ENCODE assay signal across 21 cellular contexts in genomic region chr12:23063206-23063605, GRCh38.
DNase-seq lines count a peak whose midpoint lies in the region; ATAC-seq, FAIRE-seq and TF ChIP-seq lines count a peak whose summit lies in the region.
"Had no signal": no experiment of that assay in that cellular context is flagged by ENCODE, and none has a peak within 500 bp of the region (broad histone marks: within the 10 kb centered on the region; RNA-seq: fewer than 3 reads in every experiment).

No MANE protein-coding gene starts in this region.

- H4K5ac ChIP-seq in IMR-90 (ENCODE audit: low read depth, low read length) (no peak overlapping the region), H1 (ENCODE audit: insufficient read length, low read depth, low read length) (no peak overlapping the region)

- H4K91ac ChIP-seq in IMR-90 (ENCODE audit: insufficient read depth, low read depth, low read length) = no peak overlapping the region
- no peak overlapping the region for H4K91ac ChIP-seq in H1 (replicated peaks; ENCODE audit: insufficient read length, low read length)

- H2AK5ac ChIP-seq in IMR-90 (ENCODE audit: low read depth, low read length) (no peak overlapping the region), H1 (ENCODE audit: low read depth, low read length) (no peak overlapping the region)

- no peak for TF ChIP-seq EP300 in A549 (IDR thresholded peaks at IDR 0.05)
- no peak for TF ChIP-seq EP300 in H1 (IDR thresholded peaks at IDR 0.05; ENCODE audit: borderline replicate concordance in 1 of 2, low read depth in 2 of 2, low read length in 2 of 2)

- H2BK120ac ChIP-seq in IMR-90 (ENCODE audit: low read depth, low read length) (no peak overlapping the region), H1 (replicated peaks; ENCODE audit: low read depth, low read length) (no peak overlapping the region)

- FAIRE-seq in A549 (lab: Jason Lieb, UNC) (no peak), H1 (lab: Jason Lieb, UNC) (no peak)
- FAIRE-seq: A204.1, D721Med, GM12878, GM12892, GM19239 had no signal

- no peak overlapping the region for H2BK15ac ChIP-seq in IMR-90 (ENCODE audit: low read depth, low read length)
- no peak overlapping the region for H2BK15ac ChIP-seq in H1 (ENCODE audit: low read length)

- H3K4ac ChIP-seq in IMR-90 (ENCODE audit: low read depth, low read length) = no peak overlapping the region
- H3K4ac ChIP-seq in H1 (replicated peaks; ENCODE audit: insufficient read length, low read depth, low read length) = no peak overlapping the region

- no peak for TF ChIP-seq CTCF in A549 (IDR thresholded peaks at IDR 0.05)
- TF ChIP-seq CTCF in IMR-90 (conservative IDR thresholded peaks at IDR 0.05; ENCODE audit: low read depth, low read length) = no peak
- TF ChIP-seq CTCF in H1 (IDR thresholded peaks at IDR 0.05; ENCODE audit: control extremely low read depth in 1 of 3, insufficient read depth in 1 of 3, low read depth in 1 of 3, low read length in 3 of 3) = no peak

- H3K27me3 ChIP-seq in IMR-90 (ENCODE audit: control insufficient read depth, insufficient read depth, low read length) = no peaks in the 10 kb centered on the region
- no peaks in the 10 kb centered on the region for H3K27me3 ChIP-seq in H1 (replicated peaks in 1 of 4; ENCODE audit: control insufficient read depth in 3 of 4, extremely low read depth in 1 of 4, insufficient read depth in 3 of 4, low read length in 3 of 4)
- H3K27me3 ChIP-seq: BLaER1 treated with 17β-estradiol and CSF1 and Interleukin-3, amounts not matched to agents 10 nM and 100 nM had no signal

- H2AK9ac ChIP-seq in IMR-90 (replicated peaks; ENCODE audit: low read depth, low read length, poor library complexity) = no peak overlapping the region

- intact Hi-C loops in IMR-90 (cut with micrococcal nuclease) (no loop called here), left cardiac atrium (cut with DNase I) (no loop called here)

- H3K4me2 ChIP-seq in A549 = no peak overlapping the region
- no peak overlapping the region for H3K4me2 ChIP-seq in IMR-90 (ENCODE audit: low read depth, low read length)
- H3K4me2 ChIP-seq in H1 (ENCODE audit: insufficient read depth in 1 of 2, low read depth in 2 of 2, low read length in 2 of 2) = no peak overlapping the region
- H3K4me2 ChIP-seq: BLaER1 treated with 17β-estradiol and CSF1 and Interleukin-3, amounts not matched to agents 10 nM and 100 nM had no signal

- H3K79me2 ChIP-seq in H1 (ENCODE audit: control insufficient read depth in 1 of 2, insufficient read depth in 2 of 2, low read length in 2 of 2) = no peaks in the 10 kb centered on the region

- H2BK12ac ChIP-seq in H1 (ENCODE audit: low read depth, low read length) = no peak overlapping the region

- H3K18ac ChIP-seq in IMR-90 (ENCODE audit: low read depth, low read length) (no peak overlapping the region), H1 (ENCODE audit: extremely low read depth, low read length) (no peak overlapping the region)

- H3K9me1 ChIP-seq in IMR-90 (ENCODE audit: insufficient read depth, low read length) = no peaks in the 10 kb centered on the region

- TF ChIP-seq POLR2A in A549 (IDR thresholded peaks at IDR 0.05; ENCODE audit: low read length) = no peak
- TF ChIP-seq POLR2A in IMR-90 (IDR thresholded peaks at IDR 0.05; ENCODE audit: low read depth, low read length) = no peak
- no peak for TF ChIP-seq POLR2A in H1 (IDR thresholded peaks at IDR 0.05; ENCODE audit: control extremely low read depth in 1 of 2, low read depth in 2 of 2, low read length in 2 of 2)

- H3K4me1 ChIP-seq in A549 (no peaks in the 10 kb centered on the region), IMR-90 (ENCODE audit: control insufficient read depth, insufficient read depth, low read length) (no peaks in the 10 kb centered on the region), H1 (replicated peaks in 1 of 4; ENCODE audit: control insufficient read depth in 3 of 4, insufficient read depth in 4 of 4, low read length in 3 of 4) (no peaks in the 10 kb centered on the region)
- H3K4me1 ChIP-seq: BLaER1 treated with 17β-estradiol and CSF1 and Interleukin-3, amounts not matched to agents 10 nM and 100 nM; Caco-2 had no signal

- in situ Hi-C loops in IMR-90 (cut with MboI; ENCODE audit: low sequenced_read_pairs) = no loop called here

- H3K36me3 ChIP-seq in IMR-90 (ENCODE audit: control insufficient read depth, insufficient read depth, low read length) = no peaks in the 10 kb centered on the region
- no peaks in the 10 kb centered on the region for H3K36me3 ChIP-seq in H1 (ENCODE audit: control insufficient read depth in 2 of 4, insufficient read depth in 4 of 4, low read length in 3 of 4)
- H3K36me3 ChIP-seq: BLaER1 treated with 17β-estradiol and CSF1 and Interleukin-3, amounts not matched to agents 10 nM and 100 nM had no signal

- no peak overlapping the region for H3K56ac ChIP-seq in IMR-90 (ENCODE audit: extremely low read depth, insufficient read depth, low read length)
- H3K56ac ChIP-seq in H1 (replicated peaks; ENCODE audit: insufficient read length, low read depth, low read length) = no peak overlapping the region

- no peak overlapping the region for H2BK20ac ChIP-seq in IMR-90 (ENCODE audit: low read depth, low read length)
- H2BK20ac ChIP-seq in H1 (ENCODE audit: low read length) = no peak overlapping the region

- no peak for TF ChIP-seq RAD21 in A549 (conservative IDR thresholded peaks at IDR 0.05 in 1 of 2, IDR thresholded peaks at IDR 0.05 in 1 of 2)
- no peak for TF ChIP-seq RAD21 in IMR-90 (IDR thresholded peaks at IDR 0.05; ENCODE audit: low read length)
- TF ChIP-seq RAD21 in H1 (IDR thresholded peaks at IDR 0.05 in 1 of 2, conservative IDR thresholded peaks at IDR 0.05 in 1 of 2; ENCODE audit: low read depth in 2 of 2, low read length in 2 of 2) = no peak

- H3K9ac ChIP-seq in IMR-90 (ENCODE audit: low read depth, low read length) = no peak overlapping the region
- no peak overlapping the region for H3K9ac ChIP-seq in H1 (replicated peaks in 1 of 4; ENCODE audit: extremely low read depth in 1 of 4, low read depth in 3 of 4, low read length in 3 of 4)
- H3K9ac ChIP-seq: BLaER1 treated with 17β-estradiol and CSF1 and Interleukin-3, amounts not matched to agents 10 nM and 100 nM had no signal

- H3K9me3 ChIP-seq in A549 = no peaks in the 10 kb centered on the region
- H3K9me3 ChIP-seq in IMR-90 (ENCODE audit: control insufficient read depth, insufficient read depth, low read length) = no peaks in the 10 kb centered on the region
- no peaks in the 10 kb centered on the region for H3K9me3 ChIP-seq in H1 (ENCODE audit: insufficient read depth in 2 of 2, low read depth in 1 of 2, low read length in 1 of 2)
- H3K9me3 ChIP-seq: BLaER1 treated with 17β-estradiol and CSF1 and Interleukin-3, amounts not matched to agents 10 nM and 100 nM; Caco-2 had no signal

- H4K20me1 ChIP-seq in IMR-90 (ENCODE audit: insufficient read depth, low read length) (no peaks in the 10 kb centered on the region), H1 (replicated peaks in 1 of 2; ENCODE audit: control insufficient read depth in 1 of 2, insufficient read depth in 2 of 2, low read length in 2 of 2) (no peaks in the 10 kb centered on the region)
- H4K20me1 ChIP-seq: BLaER1 treated with 17β-estradiol and CSF1 and Interleukin-3, amounts not matched to agents 10 nM and 100 nM had no signal

- BruUV-seq in IMR-90 (replicated peaks; lab: Mats Ljungman, UMichigan) = no TSS peak

- H2AFZ ChIP-seq in IMR-90 (replicated peaks; ENCODE audit: low read length, poor library complexity) (no peak overlapping the region), H1 (ENCODE audit: low read length) (no peak overlapping the region)

- dilution Hi-C loops in IMR-90 (cut with HindIII; ENCODE audit: low sequenced_read_pairs, unreplicated experiment) = no loop called here

- H3K79me1 ChIP-seq in IMR-90 (ENCODE audit: low read depth in 1 of 2, low read length in 2 of 2) (no peaks in the 10 kb centered on the region), H1 (ENCODE audit: low read depth, low read length) (no peaks in the 10 kb centered on the region)

- no peak for ATAC-seq in A549
- no peak for ATAC-seq in IMR-90 (ENCODE audit: low read depth)
- ATAC-seq in left cardiac atrium = no peak
- ATAC-seq: CD8-positive, alpha-beta T cell; GM12878 had no signal

- WGBS in A549 (ENCODE audit: missing lambda C conversion rate) = 9% methylated on average over 3 of the region's 3 CpGs
- no CpG with 5 or more reads among the region's 3 CpGs for WGBS in IMR-90 (ENCODE audit: extremely low coverage in 2 of 2, insufficient read length in 1 of 2), 2 experiments
- 77% methylated on average over 3 of the region's 3 CpGs; no CpG with 5 or more reads in 1 of the 2 experiments for WGBS in H1 (ENCODE audit: extremely low coverage in 1 of 2, insufficient coverage in 1 of 2, insufficient read length in 1 of 2, insufficient replicate concordance in 2 of 2, low coverage in 1 of 2, low lambda C conversion rate in 2 of 2, missing lambda C conversion rate in 1 of 2), 2 experiments

- no peaks in the 10 kb centered on the region for H3K23me2 ChIP-seq in H1 (ENCODE audit: low read depth, low read length)

- H3K23ac ChIP-seq in IMR-90 (ENCODE audit: low read depth, low read length) = no peak overlapping the region
- no peak overlapping the region for H3K23ac ChIP-seq in H1 (ENCODE audit: insufficient read length)

- H3K27ac ChIP-seq in A549 = no peak overlapping the region
- H3K27ac ChIP-seq in IMR-90 (ENCODE audit: insufficient read depth, low read length) = no peak overlapping the region
- H3K27ac ChIP-seq in H1 (ENCODE audit: low read depth, low read length) = no peak overlapping the region
- H3K27ac ChIP-seq: BLaER1 treated with 17β-estradiol and CSF1 and Interleukin-3, amounts not matched to agents 10 nM and 100 nM; C4-2B had no signal

- POLR2A ChIA-PET in A549 (lab: Yijun Ruan, JAX) (no interaction called here), IMR-90 (lab: Charles Lee; ENCODE audit: unreplicated experiment) (no interaction called here), H1 (lab: Charles Lee; ENCODE audit: partially characterized antibody) (no interaction called here)

- DNase-seq in A549 (ENCODE audit: low read depth in 1 of 2, low spot score in 1 of 2) = no peak
- no peak for DNase-seq in IMR-90
- DNase-seq in H1 (ENCODE audit: low read depth in 1 of 2, low spot score in 2 of 2) = no peak
- no peak for DNase-seq in DMS79 (lab: John Stamatoyannopoulos, UW)
- no peak for DNase-seq in left cardiac atrium
- DNase-seq: 8988T; AML-193; Caco-2; Calu3; CD4-positive, alpha-beta T cell; CD8-positive, alpha-beta T cell; DND-41; EL; GDM1 had no signal

- CTCF ChIA-PET in A549 (lab: Yijun Ruan, JAX) = no interaction called here
- CTCF ChIA-PET in IMR-90 (lab: Yijun Ruan, JAX) = interaction anchor here (0.6 kb wide), 1 partner anchor 208 kb away, joined by 3 read pairs; no protein-coding TSS in a partner anchor
- CTCF ChIA-PET in H1 (lab: Charles Lee; ENCODE audit: partially characterized antibody) = no interaction called here

- H3K14ac ChIP-seq in IMR-90 (replicated peaks; ENCODE audit: low read depth, low read length) = no peak overlapping the region
- H3K14ac ChIP-seq in H1 (ENCODE audit: insufficient read length) = no peak overlapping the region

- H2BK5ac ChIP-seq in IMR-90 (ENCODE audit: low read depth, low read length, poor library complexity, severe bottlenecking) (no peak overlapping the region), H1 (ENCODE audit: low read depth, low read length) (no peak overlapping the region)

- H4K8ac ChIP-seq in IMR-90 (ENCODE audit: low read depth in 2 of 2, low read length in 2 of 2) (no peak overlapping the region), H1 (ENCODE audit: extremely low read depth, insufficient read depth, low read length) (no peak overlapping the region)

- H3K4me3 ChIP-seq in A549 = no peak overlapping the region
- H3K4me3 ChIP-seq in IMR-90 (ENCODE audit: insufficient read depth, low read depth, low read length) = no peak overlapping the region
- no peak overlapping the region for H3K4me3 ChIP-seq in H1 (ENCODE audit: extremely low read depth in 1 of 4, insufficient read depth in 2 of 4, low read depth in 3 of 4, low read length in 4 of 4)
- H3K4me3 ChIP-seq: BLaER1 treated with 17β-estradiol and CSF1 and Interleukin-3, amounts not matched to agents 10 nM and 100 nM; GM12878 had no signal

Comparison
In these comparisons a context has a peak if more than half of its experiments do, and no peak if none do; other contexts are left out.
1. Of the 18 proteins assayed by ChIP-seq in both H1 and A549: peak only in H1: none; only in A549: none; in both: MAFK; in neither: 17.